In genomic region chr1:229221106-229222019, GRCh38 we compare ENCODE assay signal across 9 cellular contexts. TPM values are rescaled to one million over a fixed set of nuclear protein-coding genes. Genes with fewer than 3 reads are reported as not detected.
DNase-seq lines count a peak whose midpoint lies in the region; ATAC-seq and TF ChIP-seq lines count a peak whose summit lies in the region.
"Had no signal": no experiment of that assay in that cellular context is flagged by ENCODE, and none has a peak within 500 bp of the region (broad histone marks: within the 10 kb centered on the region; RNA-seq: fewer than 3 reads in every experiment).

No MANE protein-coding gene starts in this region.

- no peak for TF ChIP-seq RAD21 in SK-N-SH (IDR thresholded peaks at IDR 0.05; ENCODE audit: low read length)

- TF ChIP-seq CTCF in SK-N-SH (IDR thresholded peaks at IDR 0.05) (no peak), tibial nerve (IDR thresholded peaks at IDR 0.05) (no peak)

- no peaks in the 10 kb centered on the region for H3F3A ChIP-seq in SK-N-SH (replicated peaks; ENCODE audit: insufficient read depth)

- no peak for ATAC-seq in SK-N-SH treated with all-trans-retinoic acid at 6 μM for 48 hours
- peak; percentile 22 for ATAC-seq in esophagus mucosa
- ATAC-seq in HG03280 (IDR thresholded peaks at IDR 0.05; ENCODE audit: unreplicated experiment): no peak
- ATAC-seq in GM19467 (IDR thresholded peaks at IDR 0.05; ENCODE audit: unreplicated experiment): no peak

- H3K36me3 ChIP-seq in SK-N-SH (replicated peaks in 1 of 2; ENCODE audit: control insufficient read depth in 1 of 2, insufficient read depth in 2 of 2, low read length in 1 of 2) (no peaks in the 10 kb centered on the region), tibial nerve (no peaks in the 10 kb centered on the region)

- no peak overlapping the region for H3K9ac ChIP-seq in SK-N-SH

- peak; percentile 30 for DNase-seq in SK-N-SH
- peak; percentile 90 for DNase-seq in NCI-H774 (lab: John Stamatoyannopoulos, UW)
- no peak for DNase-seq in tibial nerve (ENCODE audit: low spot score in 2 of 2)
- no peak for DNase-seq in amygdala (lab: John Stamatoyannopoulos, UW)
- DNase-seq: stimulated activated CD8-positive, alpha-beta memory T cell treated with anti-CD3 and anti-CD28 coated beads, Interleukin-4, amount 100 ng/mL, for 48 hours had no signal

- H3K27me3 ChIP-seq in SK-N-SH (ENCODE audit: insufficient read depth) (no peaks in the 10 kb centered on the region), tibial nerve (no peaks in the 10 kb centered on the region)

- no peaks in the 10 kb centered on the region for H3K9me3 ChIP-seq in SK-N-SH
- no peaks in the 10 kb centered on the region for H3K9me3 ChIP-seq in tibial nerve

- H3K4me1 ChIP-seq in SK-N-SH (ENCODE audit: control insufficient read depth in 1 of 2, insufficient read depth in 2 of 2, low read depth in 1 of 2, low read length in 1 of 2) (peaks cover 0 to 9% of the 10 kb centered on the region in 2 experiments; a peak in 1 of 4 replicates), tibial nerve (peaks cover 0 to 19% (median 7%) of the 10 kb centered on the region in 4 donors)

- WGBS in SK-N-SH (ENCODE audit: low lambda C conversion rate): 39% methylated on average over 7 of the region's 7 CpGs
- WGBS in tibial nerve, 2 donors: 43 to 51% methylated on average over 7 of the region's 7 CpGs

- no peaks in the 10 kb centered on the region for H4K20me1 ChIP-seq in SK-N-SH (ENCODE audit: insufficient read depth)

- TF ChIP-seq POLR2A in tibial nerve (IDR thresholded peaks at IDR 0.05): no peak

- H3K4me3 ChIP-seq in SK-N-SH (ENCODE audit: low read depth in 2 of 2, low read length in 1 of 2) (no peak overlapping the region), tibial nerve (no peak overlapping the region)

- TF ChIP-seq EP300 in SK-N-SH (IDR thresholded peaks at IDR 0.05; ENCODE audit: borderline replicate concordance in 1 of 2, low read depth in 1 of 2, low read length in 1 of 2) (no peak), tibial nerve (IDR thresholded peaks at IDR 0.05) (peak in 1 of 2 donors; percentile 37)

- POLR2A ChIA-PET in SK-N-SH (lab: Yijun Ruan, JAX): no interaction called here

- H3K79me2 ChIP-seq in SK-N-SH (ENCODE audit: insufficient read depth): no peaks in the 10 kb centered on the region

- H3K27ac ChIP-seq in SK-N-SH (ENCODE audit: low read depth in 2 of 2, low read length in 1 of 2) (no peak overlapping the region), tibial nerve (peak overlapping the region; percentile 9 to 67 (median 44))

- no peak overlapping the region for H2AFZ ChIP-seq in SK-N-SH (ENCODE audit: low read depth)

- no peaks in the 10 kb centered on the region for H3K9me2 ChIP-seq in SK-N-SH

- CTCF ChIA-PET in SK-N-SH (lab: Yijun Ruan, JAX): interaction anchor here (1.1 kb wide), 1 partner anchor 486 kb away, joined by 4 read pairs; the partner anchor contains the start of gene RHOU

- H3K4me2 ChIP-seq in SK-N-SH: no peak overlapping the region

TF ChIP-seq in SK-N-SH, 30 proteins besides CTCF, POLR2A, EP300 and RAD21:
- TF ChIP-seq USF1 (IDR thresholded peaks at IDR 0.05; ENCODE audit: borderline replicate concordance, low read depth): no peak
- no peak for TF ChIP-seq SMC3 (IDR thresholded peaks at IDR 0.05; ENCODE audit: low read depth, low read length)
- no peak for TF ChIP-seq PBX3 (IDR thresholded peaks at IDR 0.05)

TF ChIP-seq in SK-N-SH treated with all-trans-retinoic acid at 6 μM for 48 hours, 23 proteins besides CTCF, POLR2A, EP300 and RAD21:
- no peak for TF ChIP-seq CSRNP3 (CRISPR knock-in tag; IDR thresholded peaks at IDR 0.05)
- TF ChIP-seq SNAI2 (CRISPR knock-in tag; IDR thresholded peaks at IDR 0.05): no peak
- no peak for TF ChIP-seq ZC3H10 (CRISPR knock-in tag; IDR thresholded peaks at IDR 0.05)
- TF ChIP-seq GLIS3 (CRISPR knock-in tag; IDR thresholded peaks at IDR 0.05): no peak
- TF ChIP-seq ZNF70 (CRISPR knock-in tag; IDR thresholded peaks at IDR 0.05): no peak
- TF ChIP-seq ESRRG (CRISPR knock-in tag; IDR thresholded peaks at IDR 0.05): no peak
- TF ChIP-seq ZNF565 (CRISPR knock-in tag; conservative IDR thresholded peaks at IDR 0.05; ENCODE audit: low read depth): no peak
- TF ChIP-seq CSDC2 (CRISPR knock-in tag; IDR thresholded peaks at IDR 0.05): no peak
- no peak for TF ChIP-seq TOX (CRISPR knock-in tag; IDR thresholded peaks at IDR 0.05; ENCODE audit: borderline replicate concordance)

RNA-seq across cellular contexts. Expression of gene RAB4A, which starts 49.5 kb away (rescaled TPM):
- polyA plus RNA-seq in SK-N-SH (2012; rRNA removed): 25.5 and 28.1 TPM in 2 replicates
- polyA plus RNA-seq in SK-N-SH (2012; cell fraction: cytosol; rRNA removed): 40.5 and 50.1 TPM in 2 replicates
- 12.4 and 13.2 TPM in 2 replicates for polyA plus RNA-seq in SK-N-SH (2012; cell fraction: nucleus; rRNA removed)
- 58.5 TPM for total RNA-seq in esophagus mucosa
- total RNA-seq in tibial nerve: 10 to 100 TPM; 16.2 to 41.3 (median 31.2) TPM

Comparison
In these comparisons a context has a peak if more than half of its experiments do, and no peak if none do; other contexts are left out.
1. DNase-seq: peak in SK-N-SH (single experiment) and NCI-H774 (single experiment); none in tibial nerve (0 of 2) and amygdala (0 of 56).
2. H3K27ac ChIP-seq: peak in tibial nerve (4 of 4); none in SK-N-SH (0 of 2).